Comparison of ENCODE assay signal across 18 cellular contexts in genomic region chr1:227213426-227213825, GRCh38.
DNase-seq lines count a peak whose midpoint lies in the region; FAIRE-seq and TF ChIP-seq lines count a peak whose summit lies in the region.
"Had no signal": no experiment of that assay in that cellular context is flagged by ENCODE, and none has a peak within 500 bp of the region (broad histone marks: within the 10 kb centered on the region; RNA-seq: fewer than 3 reads in every experiment).

No MANE protein-coding gene starts in this region.

- no peaks in the 10 kb centered on the region for H3K9me3 ChIP-seq in endothelial cell of umbilical vein (replicated peaks; ENCODE audit: control insufficient read depth, insufficient read depth, low read length)
- H3K9me3 ChIP-seq: HAP-1 had no signal

- dilution Hi-C loops in endothelial cell of umbilical vein (cut with MboI; ENCODE audit: extremely low pct_ligation_motif_present, low sequenced_read_pairs), result no loop called here

- H3K4me3 ChIP-seq in LNCaP clone FGC (ENCODE audit: low read depth, low read length) (no peak overlapping the region), choroid plexus epithelial cell (ENCODE audit: low read depth, low read length) (no peak overlapping the region), endothelial cell of umbilical vein (replicated peaks in 1 of 3; ENCODE audit: insufficient read depth in 1 of 3, low read depth in 1 of 3, low read length in 3 of 3) (no peak overlapping the region)
- H3K4me3 ChIP-seq: GM12878, HAP-1 had no signal

- BruUV-seq in endothelial cell of umbilical vein (replicated peaks; lab: Mats Ljungman, UMichigan), result no TSS peak

- peaks cover 9% of the 10 kb centered on the region for H4K20me1 ChIP-seq in endothelial cell of umbilical vein (replicated peaks; ENCODE audit: control insufficient read depth, extremely low read depth, insufficient read depth, low read length)

- DNase-seq in LNCaP clone FGC (ENCODE audit: low read depth) (peak; percentile 23), choroid plexus epithelial cell (ENCODE audit: low read depth) (peak; percentile 8), endothelial cell of umbilical vein (ENCODE audit: low read depth, low spot score) (peak; percentile 68), NCI-H1417 treated with DMSO at 0.1 percent for 48 hours (lab: John Stamatoyannopoulos, UW) (no peak), head of caudate nucleus (no peak), SIG-M5 treated with dmso at 0.1 percent for 504 hours (lab: John Stamatoyannopoulos, UW; ENCODE audit: unreplicated experiment) (no peak)
- DNase-seq: C1 segment of cervical spinal cord; CD4-positive, alpha-beta memory T cell; DMS 273 treated with DMSO at 0.1 percent for 48 hours; DMS79; EL; GDM1; GOT3; HFFc6 had no signal

- POLR2A ChIA-PET in endothelial cell of umbilical vein (lab: Charles Lee), result no interaction called here

- TF ChIP-seq CTCF in LNCaP clone FGC (IDR thresholded peaks at IDR 0.05; ENCODE audit: control insufficient read depth, extremely low read depth, insufficient read depth), result no peak
- no peak for TF ChIP-seq CTCF in choroid plexus epithelial cell (conservative IDR thresholded peaks at IDR 0.05; ENCODE audit: low read depth, low read length)
- no peak for TF ChIP-seq CTCF in endothelial cell of umbilical vein (IDR thresholded peaks at IDR 0.05; ENCODE audit: extremely low read depth in 1 of 2, insufficient read depth in 1 of 2, low read depth in 1 of 2, low read length in 2 of 2)

- intact Hi-C loops in endothelial cell of umbilical vein (cut with micrococcal nuclease) (no loop called here), head of caudate nucleus (cut with DNase I) (no loop called here)

- no peaks in the 10 kb centered on the region for H3K27me3 ChIP-seq in endothelial cell of umbilical vein (ENCODE audit: control insufficient read depth in 2 of 2, insufficient read depth in 2 of 2, low read length in 2 of 2)

- CTCF ChIA-PET in endothelial cell of umbilical vein (lab: Charles Lee), result interaction anchor here (1.5 kb wide), 2 partner anchors 14 to 31 kb away, joined by 3 to 4 read pairs; no protein-coding TSS in a partner anchor

- H3K4me2 ChIP-seq in endothelial cell of umbilical vein (ENCODE audit: insufficient read depth, low read length), result peak overlapping the region; percentile 64

- H3K27ac ChIP-seq in endothelial cell of umbilical vein (ENCODE audit: insufficient read depth, low read depth, low read length), result peak overlapping the region; percentile 18

- no peak overlapping the region for H3K9ac ChIP-seq in endothelial cell of umbilical vein (replicated peaks; ENCODE audit: extremely low read depth, insufficient read depth, low read length)

- TF ChIP-seq POLR2A in endothelial cell of umbilical vein (IDR thresholded peaks at IDR 0.05; ENCODE audit: low read depth, low read length), result no peak

- H3K79me2 ChIP-seq in endothelial cell of umbilical vein (ENCODE audit: control insufficient read depth, insufficient read depth, low read length), result peaks cover 44% of the 10 kb centered on the region

- no peak overlapping the region for H2AFZ ChIP-seq in endothelial cell of umbilical vein (ENCODE audit: low read depth, low read length)

- H3K9me1 ChIP-seq in endothelial cell of umbilical vein (replicated peaks; ENCODE audit: control insufficient read depth, extremely low read depth, insufficient read depth, low read length), result no peaks in the 10 kb centered on the region

- no peaks in the 10 kb centered on the region for H3K36me3 ChIP-seq in endothelial cell of umbilical vein (ENCODE audit: control insufficient read depth in 2 of 2, extremely low read depth in 1 of 2, insufficient read depth in 2 of 2, low read length in 2 of 2)

- peaks cover 13% of the 10 kb centered on the region for H3K4me1 ChIP-seq in endothelial cell of umbilical vein (ENCODE audit: control insufficient read depth, extremely low read depth, insufficient read depth, low read length)

- FAIRE-seq in endothelial cell of umbilical vein (lab: Jason Lieb, UNC), result no peak
- FAIRE-seq: GM12878, GM19239, H54 had no signal

TF ChIP-seq in endothelial cell of umbilical vein, 7 proteins besides CTCF, POLR2A, EP300 and RAD21:
- TF ChIP-seq MYC (IDR thresholded peaks at IDR 0.05; ENCODE audit: low read depth, low read length), result no peak
- no peak for TF ChIP-seq JUN (IDR thresholded peaks at IDR 0.05; ENCODE audit: borderline replicate concordance, insufficient read depth, insufficient read length, low read depth)
- TF ChIP-seq GATA2 (IDR thresholded peaks at IDR 0.05; ENCODE audit: insufficient read depth, insufficient read length, low read depth, low read length), result no peak
- TF ChIP-seq POLR2AphosphoS5 (IDR thresholded peaks at IDR 0.05; ENCODE audit: insufficient read depth, low read depth, low read length), result no peak
- no peak for TF ChIP-seq EZH2 (IDR thresholded peaks at IDR 0.05; ENCODE audit: borderline replicate concordance, low read depth, low read length, severe bottlenecking)
- no peak for TF ChIP-seq FOS (IDR thresholded peaks at IDR 0.05; ENCODE audit: borderline replicate concordance, insufficient read depth, low read length)
- TF ChIP-seq MAX (IDR thresholded peaks at IDR 0.05; ENCODE audit: insufficient read depth, insufficient read length), result no peak

Comparison
In these comparisons a context has a peak if more than half of its experiments do, and no peak if none do; other contexts are left out.
1. DNase-seq: peak in LNCaP clone FGC (single experiment), choroid plexus epithelial cell (single experiment) and endothelial cell of umbilical vein (single experiment); none in NCI-H1417 treated with DMSO at 0.1 percent for 48 hours (single experiment), head of caudate nucleus (0 of 42) and SIG-M5 treated with dmso at 0.1 percent for 504 hours (single experiment).